ENCODE assay signal across 9 cellular contexts in genomic region chr10:11863353-11864105, GRCh38. TPM values are rescaled to one million over a fixed set of nuclear protein-coding genes. Genes with fewer than 3 reads are reported as not detected.
DNase-seq lines count a peak whose midpoint lies in the region; ATAC-seq and TF ChIP-seq lines count a peak whose summit lies in the region.
"Had no signal": no experiment of that assay in that cellular context is flagged by ENCODE, and none has a peak within 500 bp of the region (broad histone marks: within the 10 kb centered on the region; RNA-seq: fewer than 3 reads in every experiment).

No MANE protein-coding gene starts in this region.

- H3K9me3 Mint-ChIP-seq in stimulated activated effector memory CD8-positive, alpha-beta T cell treated with anti-CD3 and anti-CD28 coated beads, Interleukin-12 subunit alpha, Interleukin-12 subunit beta, amount 100 ng/mL, for 72 hours, result no peaks in the 10 kb centered on the region
- H3K9me3 Mint-ChIP-seq in nephron progenitor cell, result no peaks in the 10 kb centered on the region
- H3K9me3 Mint-ChIP-seq: neural crest cell had no signal

- H3K27ac Mint-ChIP-seq in stimulated activated effector memory CD8-positive, alpha-beta T cell treated with anti-CD3 and anti-CD28 coated beads, Interleukin-12 subunit alpha, Interleukin-12 subunit beta, amount 100 ng/mL, for 72 hours, result no peak overlapping the region
- no peak overlapping the region for H3K27ac Mint-ChIP-seq in nephron progenitor cell

- intact Hi-C loops in left ventricle myocardium inferior (cut with micrococcal nuclease), result no loop called here

- H3K36me3 ChIP-seq in MG63 (no peaks in the 10 kb centered on the region), left ventricle myocardium inferior (peaks cover 11% of the 10 kb centered on the region)

- no peak overlapping the region for H3K27ac ChIP-seq in left ventricle myocardium inferior (replicated peaks)

- H3K9me3 ChIP-seq in MG63, result no peaks in the 10 kb centered on the region
- H3K9me3 ChIP-seq in left ventricle myocardium inferior (replicated peaks), result no peaks in the 10 kb centered on the region

- peaks cover 15% of the 10 kb centered on the region for H3K27me3 Mint-ChIP-seq in nephron progenitor cell (ENCODE audit: low read depth, poor library complexity)

- H3K36me3 Mint-ChIP-seq in stimulated activated effector memory CD8-positive, alpha-beta T cell treated with anti-CD3 and anti-CD28 coated beads, Interleukin-12 subunit alpha, Interleukin-12 subunit beta, amount 100 ng/mL, for 72 hours, result no peaks in the 10 kb centered on the region
- peaks cover 3% of the 10 kb centered on the region for H3K36me3 Mint-ChIP-seq in nephron progenitor cell (ENCODE audit: low read depth)

- peak; percentile 88 for DNase-seq in GM12865 (ENCODE audit: low read depth)
- DNase-seq in MG63, result no peak
- DNase-seq in activated naive CD4-positive, alpha-beta T cell treated with Interleukin-2 at 50 U/mL for 16 hours, result peak; percentile 53
- peak; percentile 26 to 80 for DNase-seq in stimulated activated effector memory CD8-positive, alpha-beta T cell treated with anti-CD3 and anti-CD28 coated beads, Interleukin-12 subunit alpha, Interleukin-12 subunit beta, amount 100 ng/mL, for 72 hours (ENCODE audit: low spot score in 2 of 2)
- DNase-seq in left ventricle myocardium inferior, result no peak
- DNase-seq in nephron progenitor cell, result no peak
- DNase-seq in pons (ENCODE audit: low spot score), result no peak

- TF ChIP-seq CTCF in GM12865 (IDR thresholded peaks at IDR 0.05; ENCODE audit: insufficient read depth, low read depth, low read length, missing control alignments), result no peak
- TF ChIP-seq CTCF in left ventricle myocardium inferior (IDR thresholded peaks at IDR 0.05; ENCODE audit: borderline replicate concordance), result no peak
- no peak for TF ChIP-seq CTCF in nephron progenitor cell (IDR thresholded peaks at IDR 0.05)

- peak overlapping the region; percentile 21 for H3K4me3 Mint-ChIP-seq in stimulated activated effector memory CD8-positive, alpha-beta T cell treated with anti-CD3 and anti-CD28 coated beads, Interleukin-12 subunit alpha, Interleukin-12 subunit beta, amount 100 ng/mL, for 72 hours
- no peak overlapping the region for H3K4me3 Mint-ChIP-seq in nephron progenitor cell
- H3K4me3 Mint-ChIP-seq: neural crest cell had no signal

- H3K27me3 ChIP-seq in MG63 (no peaks in the 10 kb centered on the region), left ventricle myocardium inferior (ENCODE audit: low read depth) (no peaks in the 10 kb centered on the region)

- H3K4me1 ChIP-seq in left ventricle myocardium inferior, result no peaks in the 10 kb centered on the region

- no peak overlapping the region for H3K4me3 ChIP-seq in GM12865 (ENCODE audit: low read depth, low read length)
- peak overlapping the region; percentile 16; the same call in 1 of the 2 replicates for H3K4me3 ChIP-seq in MG63
- H3K4me3 ChIP-seq in left ventricle myocardium inferior, result no peak overlapping the region

- H3K4me1 Mint-ChIP-seq in stimulated activated effector memory CD8-positive, alpha-beta T cell treated with anti-CD3 and anti-CD28 coated beads, Interleukin-12 subunit alpha, Interleukin-12 subunit beta, amount 100 ng/mL, for 72 hours, result peaks cover 35% of the 10 kb centered on the region
- H3K4me1 Mint-ChIP-seq in nephron progenitor cell, result peaks cover 17% of the 10 kb centered on the region

- ATAC-seq in GM21528 (IDR thresholded peaks at IDR 0.05; ENCODE audit: low FRiP score, unreplicated experiment), result peak; percentile 80
- peak; percentile 96 for ATAC-seq in stimulated activated effector memory CD8-positive, alpha-beta T cell treated with anti-CD3 and anti-CD28 coated beads, Interleukin-12 subunit alpha, Interleukin-12 subunit beta, amount 100 ng/mL, for 72 hours

RNA-seq across cellular contexts. Expression of gene PROSER2, which starts 40.4 kb away (rescaled TPM):
- 2.1 and 3.5 TPM in 2 replicates for total RNA-seq in MG63 (2014; rRNA removed; shearing (Covaris generic); ENCODE audit: low replicate concordance)
- 0.52 TPM for total RNA-seq in left ventricle myocardium inferior

Comparison
In these comparisons a context has a peak if more than half of its experiments do, and no peak if none do; other contexts are left out.
1. DNase-seq: peak in GM12865 (single experiment), activated naive CD4-positive, alpha-beta T cell treated with Interleukin-2 at 50 U/mL for 16 hours (single experiment) and stimulated activated effector memory CD8-positive, alpha-beta T cell treated with anti-CD3 and anti-CD28 coated beads, Interleukin-12 subunit alpha, Interleukin-12 subunit beta, amount 100 ng/mL, for 72 hours (2 of 2); none in MG63 (single experiment), left ventricle myocardium inferior (single experiment), nephron progenitor cell (single experiment) and pons (single experiment).